ENCODE assay signal across 8 cellular contexts in genomic region chr4:67700874-67701850, GRCh38. TPM values are rescaled to one million over a fixed set of nuclear protein-coding genes. Genes with fewer than 3 reads are reported as not detected.
DNase-seq lines count a peak whose midpoint lies in the region; ATAC-seq and TF ChIP-seq lines count a peak whose summit lies in the region.

TSS of gene UBA6 (minus strand) at chr4:67701155. CDS start at chr4:67701119, 36 bp downstream.

- peak within 1 kb of the TSS; percentile 88 for H3K9ac ChIP-seq in SK-N-SH

- H2AFZ ChIP-seq in SK-N-SH (ENCODE audit: low read depth) = peak within 1 kb of the TSS; percentile 98

- peaks cover 0 to 7% of the 10 kb centered on the region in 2 experiments; a peak in 3 of 4 replicates for H3K4me1 ChIP-seq in SK-N-SH (ENCODE audit: control insufficient read depth in 1 of 2, insufficient read depth in 2 of 2, low read depth in 1 of 2, low read length in 1 of 2)
- H3K4me1 ChIP-seq in suprapubic skin = peaks cover 40% of the 10 kb centered on the region

- H4K20me1 ChIP-seq in SK-N-SH (ENCODE audit: insufficient read depth) = no peaks in the 10 kb centered on the region; the same call in 1 of the 2 replicates

- peak; percentile 97 for ATAC-seq in HG02588 (IDR thresholded peaks at IDR 0.05; ENCODE audit: unreplicated experiment)

- H3K27ac ChIP-seq in SK-N-SH (ENCODE audit: low read depth in 2 of 2, low read length in 1 of 2) = peak within 1 kb of the TSS; percentile 85 to 92
- H3K27ac ChIP-seq in suprapubic skin = peak within 1 kb of the TSS; percentile 94

- TF ChIP-seq CTCF in GM10266 (IDR thresholded peaks at IDR 0.05; ENCODE audit: control insufficient read depth, insufficient read depth, low read depth, missing control alignments) (peak; percentile 59), SK-N-SH (IDR thresholded peaks at IDR 0.05) (peak; percentile 52), suprapubic skin (IDR thresholded peaks at IDR 0.05) (peak in 1 of 2 donors; percentile 48)

- TF ChIP-seq EP300 in SK-N-SH (IDR thresholded peaks at IDR 0.05; ENCODE audit: borderline replicate concordance in 1 of 2, low read depth in 1 of 2, low read length in 1 of 2) = no peak
- TF ChIP-seq EP300 in suprapubic skin (IDR thresholded peaks at IDR 0.05) = no peak

- H3K9me3 ChIP-seq in SK-N-SH (no peaks in the 10 kb centered on the region), suprapubic skin (no peaks in the 10 kb centered on the region)

- peak within 1 kb of the TSS; percentile 84 for H3K4me2 ChIP-seq in SK-N-SH

- H3K36me3 ChIP-seq in SK-N-SH (replicated peaks in 1 of 2; ENCODE audit: control insufficient read depth in 1 of 2, insufficient read depth in 2 of 2, low read length in 1 of 2) = peaks cover 2 to 11% of the 10 kb centered on the region in 2 experiments
- no peaks in the 10 kb centered on the region for H3K36me3 ChIP-seq in suprapubic skin

- WGBS in SK-N-SH (ENCODE audit: low lambda C conversion rate) = 3% methylated on average over 15 of the region's 55 CpGs
- 2% methylated on average over 22 of the region's 55 CpGs for WGBS in suprapubic skin

- TF ChIP-seq RAD21 in SK-N-SH (IDR thresholded peaks at IDR 0.05; ENCODE audit: low read length) = no peak

- DNase-seq in GM10266 (ENCODE audit: extremely low spot score) = peak; percentile 96
- peak; percentile 93 for DNase-seq in NCI-H1048 (lab: John Stamatoyannopoulos, UW)
- peak; percentile 96 for DNase-seq in SK-N-SH
- DNase-seq in activated naive CD4-positive, alpha-beta T cell treated with anti-CD3 and anti-CD28 coated beads, Interleukin-2, amount 50 U/mL, for 16 hours = peak; percentile 94
- DNase-seq in globus pallidus (ENCODE audit: low spot score) = peak; percentile 93
- DNase-seq in nucleus accumbens (lab: John Stamatoyannopoulos, UW) = peak; percentile 49 to 97 (median 92)
- peak; percentile 97 for DNase-seq in suprapubic skin (ENCODE audit: low spot score in 2 of 2)

- H3K9me2 ChIP-seq in SK-N-SH = no peaks in the 10 kb centered on the region

- H3K27me3 ChIP-seq in SK-N-SH (ENCODE audit: insufficient read depth) = no peaks in the 10 kb centered on the region
- no peaks in the 10 kb centered on the region for H3K27me3 ChIP-seq in suprapubic skin

- peaks cover 96% of the 10 kb centered on the region for H3K79me2 ChIP-seq in SK-N-SH (ENCODE audit: insufficient read depth)

- no peaks in the 10 kb centered on the region for H3F3A ChIP-seq in SK-N-SH (replicated peaks; ENCODE audit: insufficient read depth)

- peak within 1 kb of the TSS; percentile 82 to 86 for H3K4me3 ChIP-seq in SK-N-SH (ENCODE audit: low read depth in 2 of 2, low read length in 1 of 2)
- peak within 1 kb of the TSS; percentile 97 for H3K4me3 ChIP-seq in suprapubic skin

- TF ChIP-seq POLR2A in suprapubic skin (IDR thresholded peaks at IDR 0.05) = peak in 1 of 2 donors; percentile 7

- CTCF ChIA-PET in SK-N-SH (lab: Yijun Ruan, JAX) = interaction anchor here (1.0 to 2.6 kb wide), 7 partner anchors 13 to 79 kb away, joined by 3 to 9 read pairs (median 4); no protein-coding TSS in a partner anchor

- POLR2A ChIA-PET in SK-N-SH (lab: Yijun Ruan, JAX) = interaction anchor here (2.7 kb wide), 1 partner anchor 11 kb away, joined by 7 read pairs; no protein-coding TSS in a partner anchor

TF ChIP-seq in SK-N-SH, 30 proteins besides CTCF, POLR2A, EP300 and RAD21 (continues in another document):
- TF ChIP-seq SIN3A (IDR thresholded peaks at IDR 0.05; ENCODE audit: borderline replicate concordance, low read depth, low read length) (peak; percentile 83; the same call in 1 of the 2 replicates), USF2 (IDR thresholded peaks at IDR 0.05; ENCODE audit: borderline replicate concordance, low read depth, low read length) (no peak), RCOR1 (IDR thresholded peaks at IDR 0.05; ENCODE audit: low read length) (no peak), FOXJ3 (CRISPR knock-in tag; IDR thresholded peaks at IDR 0.05) (no peak), JUND (IDR thresholded peaks at IDR 0.05) (no peak), MEF2A (IDR thresholded peaks at IDR 0.05; ENCODE audit: borderline replicate concordance, low read depth) (no peak), NRF1 (IDR thresholded peaks at IDR 0.05; ENCODE audit: low read depth, low read length) (no peak), SMC3 (IDR thresholded peaks at IDR 0.05; ENCODE audit: low read depth, low read length) (no peak), YY1 (IDR thresholded peaks at IDR 0.05; ENCODE audit: low read depth) (peak; percentile 73), IRF3 (IDR thresholded peaks at IDR 0.05; ENCODE audit: low read depth, low read length) (no peak), TAF1 (IDR thresholded peaks at IDR 0.05; ENCODE audit: borderline replicate concordance, low read depth, low read length) (peak; percentile 53; the same call in 1 of the 2 replicates), REST (IDR thresholded peaks at IDR 0.05; ENCODE audit: low read depth, low read length) (no peak), MXI1 (IDR thresholded peaks at IDR 0.05; ENCODE audit: low read depth, low read length) (peak; percentile 87), RXRA (IDR thresholded peaks at IDR 0.05; ENCODE audit: borderline replicate concordance, low read depth) (no peak), POLR2AphosphoS5 (IDR thresholded peaks at IDR 0.05; ENCODE audit: low read depth, low read length) (peak; percentile 91), TEAD4 (IDR thresholded peaks at IDR 0.05; ENCODE audit: borderline replicate concordance, insufficient read depth) (no peak), NFIC (IDR thresholded peaks at IDR 0.05; ENCODE audit: borderline replicate concordance) (no peak), CHD2 (IDR thresholded peaks at IDR 0.05; ENCODE audit: low read length, partially characterized antibody) (peak; percentile 54), EZH2phosphoT487 (IDR thresholded peaks at IDR 0.05; ENCODE audit: borderline replicate concordance, low read depth) (no peak), ELF1 (IDR thresholded peaks at IDR 0.05) (peak; percentile 86), USF1 (IDR thresholded peaks at IDR 0.05; ENCODE audit: borderline replicate concordance, low read depth) (0 out of 2 replicates have a peak, but pooled peaks have one; percentile 16)

RNA-seq across cellular contexts. Expression of gene UBA6, which starts in this region (rescaled TPM):
- 50.6 and 51.0 TPM in 2 replicates for polyA plus RNA-seq in SK-N-SH (2012; rRNA removed)
- 71.9 and 72.6 TPM in 2 replicates for polyA plus RNA-seq in SK-N-SH (2012; cell fraction: cytosol; rRNA removed)
- 50.6 and 84.5 TPM in 2 replicates for polyA plus RNA-seq in SK-N-SH (2012; cell fraction: nucleus; rRNA removed)
- total RNA-seq in suprapubic skin = 10 to 100 TPM; 49.4 to 81.9 (median 56.3) TPM

Comparison
In these comparisons a context has a peak if more than half of its experiments do, and no peak if none do; other contexts are left out.
1. Peak in every context shown above with its lines: DNase-seq, ATAC-seq, H3K4me3 ChIP-seq and H3K27ac ChIP-seq.